ENCODE assay signal across 8 cellular contexts in genomic region chr3:184334470-184335158, GRCh38. TPM values are rescaled to one million over a fixed set of nuclear protein-coding genes. Genes with fewer than 3 reads are reported as not detected.
A peak's percentile ranks its signal among the peaks of the same experiment; 100 is the strongest.
DNase-seq lines count a peak whose midpoint lies in the region; TF ChIP-seq lines count a peak whose summit lies in the region.

No MANE protein-coding gene starts in this region.

- peaks cover 43 to 67% (median 46%) of the 10 kb centered on the region in 3 donors for H3K4me1 ChIP-seq in skeletal muscle tissue (ENCODE audit: control insufficient read depth in 3 of 3, insufficient read depth in 3 of 3, low read length in 3 of 3)

- H3K9me3 ChIP-seq in skeletal muscle tissue (ENCODE audit: control insufficient read depth in 3 of 3, low read length in 3 of 3) = no peaks in the 10 kb centered on the region

- DNase-seq in SIG-M5 treated with dmso at 0.1 percent for 504 hours (lab: John Stamatoyannopoulos, UW; ENCODE audit: unreplicated experiment) (peak; percentile 38), SIG-M5 (lab: John Stamatoyannopoulos, UW) (no peak), fibroblast of mammary gland (ENCODE audit: low read depth) (peak; percentile 84), NCI-H2081 (lab: John Stamatoyannopoulos, UW) (no peak), superior temporal gyrus (ENCODE audit: extremely low spot score) (no peak), GM20000 (ENCODE audit: low spot score) (no peak)
- DNase-seq in activated CD8-positive, alpha-beta memory T cell treated with anti-CD3 and anti-CD28 coated beads, Interleukin-2, amount 50 U/mL, for 4 hours = peak; percentile 54

- TF ChIP-seq CTCF in fibroblast of mammary gland (conservative IDR thresholded peaks at IDR 0.05; ENCODE audit: control insufficient read depth, insufficient read depth, low read depth, low read length) (no peak), GM20000 (IDR thresholded peaks at IDR 0.05; ENCODE audit: extremely low read depth, missing control alignments) (no peak)

- no peak overlapping the region for H3K9ac ChIP-seq in skeletal muscle tissue (ENCODE audit: low read depth in 1 of 3, low read length in 3 of 3)

- H3K4me3 ChIP-seq in fibroblast of mammary gland (ENCODE audit: control insufficient read depth, low read depth, low read length) (no peak overlapping the region), skeletal muscle tissue (ENCODE audit: low read length in 3 of 3) (no peak overlapping the region)

- peak overlapping the region; percentile 95 for H3K27ac ChIP-seq in skeletal muscle tissue (ENCODE audit: low read depth, low read length)

- H3K36me3 ChIP-seq in skeletal muscle tissue (ENCODE audit: control insufficient read depth in 3 of 3, insufficient read depth in 3 of 3, low read length in 3 of 3) = peaks cover 47 to 54% (median 50%) of the 10 kb centered on the region in 3 donors

- H3K27me3 ChIP-seq in skeletal muscle tissue (ENCODE audit: control insufficient read depth in 3 of 3, insufficient read depth in 3 of 3, low read length in 3 of 3) = no peaks in the 10 kb centered on the region

RNA-seq across cellular contexts. Expression of gene FAM131A, which starts 2.8 kb away (rescaled TPM):
- total RNA-seq in skeletal muscle tissue = 9.4 TPM

RNA-seq across cellular contexts. Expression of gene EIF4G1, which starts 20.2 kb away (rescaled TPM):
- total RNA-seq in skeletal muscle tissue = 162 TPM

RNA-seq across cellular contexts. Expression of gene CLCN2, which starts 26.8 kb away (rescaled TPM):
- 2.6 TPM for total RNA-seq in skeletal muscle tissue

RNA-seq across cellular contexts. Expression of gene POLR2H, which starts 26.9 kb away (rescaled TPM):
- 44.4 TPM for total RNA-seq in skeletal muscle tissue

RNA-seq across cellular contexts. Expression of gene PSMD2, which starts 35.6 kb away (rescaled TPM):
- 259 TPM for total RNA-seq in skeletal muscle tissue

Comparison
In these comparisons a context has a peak if more than half of its experiments do, and no peak if none do; other contexts are left out.
1. DNase-seq: peak in SIG-M5 treated with dmso at 0.1 percent for 504 hours (single experiment), activated CD8-positive, alpha-beta memory T cell treated with anti-CD3 and anti-CD28 coated beads, Interleukin-2, amount 50 U/mL, for 4 hours (single experiment) and fibroblast of mammary gland (single experiment); none in SIG-M5 (single experiment), NCI-H2081 (0 of 2), superior temporal gyrus (single experiment) and GM20000 (single experiment).